ENCODE assay signal across 15 cellular contexts in genomic region chr16:66150691-66151090, GRCh38.
DNase-seq lines count a peak whose midpoint lies in the region.
"Had no signal": no experiment of that assay in that cellular context is flagged by ENCODE, and none has a peak within 500 bp of the region (broad histone marks: within the 10 kb centered on the region; RNA-seq: fewer than 3 reads in every experiment).

No MANE protein-coding gene starts in this region.

- H3K4me1 Mint-ChIP-seq in dendritic cell treated with granulocyte-macrophage colony-stimulating factor and Interleukin-4, amounts not matched to agents 40 ng/mL and 50 ng/mL, for 4 days (ENCODE audit: low read depth): peaks cover 37% of the 10 kb centered on the region

- H3K4me3 ChIP-seq in MG63 (no peak overlapping the region), muscle layer of duodenum (ENCODE audit: low read depth in 1 of 2, low read length in 2 of 2) (no peak overlapping the region)

- H3K9me3 ChIP-seq in MG63: no peaks in the 10 kb centered on the region
- no peaks in the 10 kb centered on the region for H3K9me3 ChIP-seq in muscle layer of duodenum (ENCODE audit: control insufficient read depth in 1 of 2, low read length in 2 of 2)

- H3K4me1 ChIP-seq in muscle layer of duodenum (ENCODE audit: control insufficient read depth in 1 of 2, insufficient read depth in 2 of 2, low read length in 2 of 2): peaks cover 4 to 10% of the 10 kb centered on the region in 2 donors

- H3K36me3 Mint-ChIP-seq in dendritic cell treated with granulocyte-macrophage colony-stimulating factor and Interleukin-4, amounts not matched to agents 40 ng/mL and 50 ng/mL, for 4 days (ENCODE audit: low read depth): no peaks in the 10 kb centered on the region
- H3K36me3 Mint-ChIP-seq: CD4-positive, CD25-positive, alpha-beta regulatory T cell had no signal

- H3K27me3 ChIP-seq in MG63 (no peaks in the 10 kb centered on the region), muscle layer of duodenum (ENCODE audit: low read depth, low read length) (no peaks in the 10 kb centered on the region)

- peak; percentile 9 for DNase-seq in CD1c-positive myeloid dendritic cell (ENCODE audit: extremely low spot score)
- peak; percentile 6 for DNase-seq in MG63
- DNase-seq in OCI-M2 (lab: John Stamatoyannopoulos, UW; ENCODE audit: unreplicated experiment): no peak
- DNase-seq in superior temporal gyrus (ENCODE audit: extremely low spot score): no peak
- no peak for DNase-seq in COLO668 (lab: John Stamatoyannopoulos, UW; ENCODE audit: unreplicated experiment)
- DNase-seq in NCI-H1417 (lab: John Stamatoyannopoulos, UW): no peak
- DNase-seq: activated CD8-positive, alpha-beta memory T cell treated with anti-CD3 and anti-CD28 coated beads for 24 hours; H9; kidney; stimulated activated CD4-positive, alpha-beta T cell treated with anti-CD3 and anti-CD28 coated beads, Interleukin-1b, Interleukin-23, amount 100 ng/mL, for 48 hours had no signal

- H3K4me3 Mint-ChIP-seq in dendritic cell treated with granulocyte-macrophage colony-stimulating factor and Interleukin-4, amounts not matched to agents 40 ng/mL and 50 ng/mL, for 4 days: no peak overlapping the region
- H3K4me3 Mint-ChIP-seq: CD4-positive, CD25-positive, alpha-beta regulatory T cell; H9; stimulated activated naive CD8-positive, alpha-beta T cell treated with anti-CD3 and anti-CD28 coated beads, Interleukin-15, Interleukin-2, amounts not matched to agents 100 ng/mL and 50 ng/mL, for 24 hours had no signal

- no peaks in the 10 kb centered on the region for H3K27me3 Mint-ChIP-seq in dendritic cell treated with granulocyte-macrophage colony-stimulating factor and Interleukin-4, amounts not matched to agents 40 ng/mL and 50 ng/mL, for 4 days
- H3K27me3 Mint-ChIP-seq: CD4-positive, CD25-positive, alpha-beta regulatory T cell; stimulated activated naive CD8-positive, alpha-beta T cell treated with anti-CD3 and anti-CD28 coated beads, Interleukin-15, Interleukin-2, amounts not matched to agents 100 ng/mL and 50 ng/mL, for 24 hours had no signal

- H3K27ac ChIP-seq in muscle layer of duodenum (ENCODE audit: low read length): peak overlapping the region; percentile 20
- H3K27ac ChIP-seq: epithelial cell of prostate had no signal

- H3K36me3 ChIP-seq in MG63 (no peaks in the 10 kb centered on the region), muscle layer of duodenum (ENCODE audit: control insufficient read depth in 1 of 2, insufficient read depth in 2 of 2, low read length in 2 of 2) (no peaks in the 10 kb centered on the region)

- H3K27ac Mint-ChIP-seq in dendritic cell treated with granulocyte-macrophage colony-stimulating factor and Interleukin-4, amounts not matched to agents 40 ng/mL and 50 ng/mL, for 4 days: peak overlapping the region; percentile 23
- H3K27ac Mint-ChIP-seq: H9; stimulated activated naive CD8-positive, alpha-beta T cell treated with anti-CD3 and anti-CD28 coated beads, Interleukin-15, Interleukin-2, amounts not matched to agents 100 ng/mL and 50 ng/mL, for 24 hours had no signal

- no peaks in the 10 kb centered on the region for H3K9me3 Mint-ChIP-seq in dendritic cell treated with granulocyte-macrophage colony-stimulating factor and Interleukin-4, amounts not matched to agents 40 ng/mL and 50 ng/mL, for 4 days
- H3K9me3 Mint-ChIP-seq: H9; stimulated activated naive CD8-positive, alpha-beta T cell treated with anti-CD3 and anti-CD28 coated beads, Interleukin-15, Interleukin-2, amounts not matched to agents 100 ng/mL and 50 ng/mL, for 24 hours had no signal

- intact Hi-C loops in dendritic cell treated with granulocyte-macrophage colony-stimulating factor and Interleukin-4, amounts not matched to agents 40 ng/mL and 50 ng/mL, for 4 days (cut with micrococcal nuclease): no loop called here

Comparison
In these comparisons a context has a peak if more than half of its experiments do, and no peak if none do; other contexts are left out.
1. DNase-seq: peak in CD1c-positive myeloid dendritic cell (single experiment) and MG63 (single experiment); none in OCI-M2 (single experiment), superior temporal gyrus (single experiment), COLO668 (single experiment) and NCI-H1417 (0 of 3).